Comparison of ENCODE assay signal across 20 cellular contexts in the genomic region with DNA sequence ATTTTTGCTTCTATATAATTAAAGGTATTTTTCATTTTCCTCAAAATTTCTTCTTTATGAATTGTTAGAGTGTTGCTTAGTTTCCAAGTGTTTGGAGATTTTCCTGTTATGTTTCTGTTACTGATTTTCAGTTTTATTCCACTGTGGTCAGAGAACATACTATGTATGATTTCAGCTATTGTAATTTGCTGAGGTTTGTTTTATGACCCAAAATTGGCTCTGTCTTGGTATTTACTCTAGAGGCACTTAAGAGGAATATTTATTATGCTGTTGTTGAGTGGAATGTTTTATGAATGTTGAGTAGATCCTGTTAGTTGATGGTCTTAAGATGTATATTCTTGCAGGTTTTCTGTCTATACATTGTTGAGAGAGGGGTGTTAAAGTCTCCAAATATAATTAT.
"Had no signal": no experiment of that assay in that cellular context is flagged by ENCODE, and none has a peak within 500 bp of the region (broad histone marks: within the 10 kb centered on the region; RNA-seq: fewer than 3 reads in every experiment).

No MANE protein-coding gene starts in this region.

- H3K4me1 ChIP-seq: colonic mucosa, esophagus muscularis mucosa, lower lobe of right lung, psoas muscle, tibial nerve, upper lobe of left lung had no signal

- H3K4me3 ChIP-seq: colonic mucosa, esophagus muscularis mucosa, lower lobe of right lung, ovary, psoas muscle, thoracic aorta, tibial nerve, upper lobe of left lung had no signal

- H3K27me3 ChIP-seq: colonic mucosa, esophagus muscularis mucosa, ovary, tibial nerve, upper lobe of left lung had no signal

- H3K9me3 ChIP-seq: colonic mucosa, esophagus muscularis mucosa, lower lobe of right lung, ovary, psoas muscle, thoracic aorta, tibial nerve, upper lobe of left lung had no signal

- H3K27ac ChIP-seq: colonic mucosa, esophagus muscularis mucosa, lower lobe of right lung, ovary, psoas muscle, thoracic aorta, tibial nerve, upper lobe of left lung had no signal

- H3K36me3 ChIP-seq: colonic mucosa, esophagus muscularis mucosa, lower lobe of right lung, ovary, thoracic aorta, upper lobe of left lung had no signal

- DNase-seq: colonic mucosa; dermis blood vessel endothelial cell; effector memory CD4-positive, alpha-beta T cell; head of caudate nucleus; left ventricle myocardium superior; lower lobe of right lung; natural killer cell; occipital lobe; ovary; posterior cingulate gyrus; psoas muscle; right cardiac atrium; small intestine; stimulated activated CD4-positive, alpha-beta T cell treated with anti-CD3 and anti-CD28 coated beads, Interleukin-15, amount 100 ng/mL, for 24 hours; stimulated activated CD4-positive, alpha-beta T cell treated with anti-CD3 and anti-CD28 coated beads, Interleukin-2, amount 100 ng/mL, for 48 hours; stimulated activated naive B cell treated with anti-CD40 and anti-IgM and Interleukin-4, amounts not matched to agents 10 μg/mL and 1 μg/mL and 100 μg/mL, for 72 hours; upper lobe of left lung had no signal

- ATAC-seq: left ventricle myocardium superior; lower lobe of right lung; natural killer cell; psoas muscle; right cardiac atrium; stimulated activated naive B cell treated with anti-CD40 and anti-IgM and Interleukin-4, amounts not matched to agents 10 μg/mL and 1 μg/mL and 100 μg/mL, for 72 hours had no signal
